In genomic region chr10:116694253-116694926, GRCh38 we compare ENCODE assay signal across 19 cellular contexts. TPM values are rescaled to one million over a fixed set of nuclear protein-coding genes. Genes with fewer than 3 reads are reported as not detected.
DNase-seq lines count a peak whose midpoint lies in the region; ATAC-seq and TF ChIP-seq lines count a peak whose summit lies in the region.
"Had no signal": no experiment of that assay in that cellular context is flagged by ENCODE, and none has a peak within 500 bp of the region (broad histone marks: within the 10 kb centered on the region; RNA-seq: fewer than 3 reads in every experiment).

No MANE protein-coding gene starts in this region.

- RAD21 ChIA-PET in HCT116 (lab: Charles Lee; ENCODE audit: low non-redundant PET in 1 of 2, low total read pairs in 2 of 2, uncharacterized antibody in 2 of 2, unreplicated experiment in 2 of 2) = no interaction called here

- H3K27ac Mint-ChIP-seq in activated naive CD8-positive, alpha-beta T cell treated with anti-CD3 and anti-CD28 coated beads, Interleukin-2, amount 50 U/mL, for 24 hours = no peak overlapping the region
- H3K27ac Mint-ChIP-seq: activated T-helper 17 cell treated with anti-CD3 and anti-CD28 coated beads, Interleukin-2, amount 50 U/mL, for 72 hours; CD8-positive, alpha-beta T cell; HFFc6; memory B cell had no signal

- ATAC-seq in HCT116 (peak; percentile 43), right lobe of liver (peak in 3 of 4 donors; percentile 24 to 41 (median 31))
- ATAC-seq in activated naive CD8-positive, alpha-beta T cell treated with anti-CD3 and anti-CD28 coated beads, Interleukin-2, amount 50 U/mL, for 24 hours = no peak
- ATAC-seq: activated CD4-positive, CD25-positive, alpha-beta regulatory T cell treated with anti-CD3 and anti-CD28 coated beads, Interleukin-2, amount 50 U/mL, for 24 hours; activated T-helper 17 cell treated with anti-CD3 and anti-CD28 coated beads, Interleukin-2, amount 50 U/mL, for 72 hours; CD8-positive, alpha-beta T cell; gastroesophageal sphincter; sciatic nerve had no signal

- no peak for TF ChIP-seq RAD21 in HCT116 (IDR thresholded peaks at IDR 0.05; ENCODE audit: low read depth)

- TF ChIP-seq CTCF in HCT116 (IDR thresholded peaks at IDR 0.05 in 2 of 3, conservative IDR thresholded peaks at IDR 0.05 in 1 of 3; ENCODE audit: borderline replicate concordance in 1 of 3, insufficient read depth in 1 of 3, low read depth in 2 of 3, low read length in 2 of 3) = no peak
- TF ChIP-seq CTCF in choroid plexus epithelial cell (conservative IDR thresholded peaks at IDR 0.05; ENCODE audit: low read depth, low read length) = no peak
- TF ChIP-seq CTCF in right lobe of liver (IDR thresholded peaks at IDR 0.05) = no peak
- no peak for TF ChIP-seq CTCF in transverse colon (IDR thresholded peaks at IDR 0.05)

- H3K36me3 ChIP-seq in HCT116 (ENCODE audit: control insufficient read depth in 1 of 2, insufficient read depth in 2 of 2, low read length in 2 of 2) (peaks cover 0 to 3% of the 10 kb centered on the region in 2 experiments; a peak in 1 of 4 replicates), right lobe of liver (no peaks in the 10 kb centered on the region), transverse colon (no peaks in the 10 kb centered on the region)
- H3K36me3 ChIP-seq: neutrophil, upper lobe of left lung had no signal

- H3K27ac ChIP-seq in HCT116 (ENCODE audit: low read depth, low read length) (no peak overlapping the region), right lobe of liver (no peak overlapping the region), transverse colon (no peak overlapping the region)
- H3K27ac ChIP-seq: neutrophil, upper lobe of left lung had no signal

- intact Hi-C loops in HCT116 (cut with micrococcal nuclease) (no loop called here), right lobe of liver (cut with DNase I) (no loop called here), transverse colon (cut with DNase I; ENCODE audit: low total_unique reads) (no loop called here)

- H4K20me1 ChIP-seq in HCT116 (ENCODE audit: insufficient read depth) = no peaks in the 10 kb centered on the region

- TF ChIP-seq EP300 in transverse colon (IDR thresholded peaks at IDR 0.05; ENCODE audit: low read depth) = no peak

- CTCF ChIA-PET in HCT116 (lab: Charles Lee) = interaction anchor here (1.2 kb wide), 1 partner anchor 12 kb away, joined by 3 read pairs; no protein-coding TSS in a partner anchor

- WGBS in right lobe of liver (ENCODE audit: insufficient coverage, low coverage, low lambda C conversion rate, missing lambda C conversion rate) = 27% methylated on average over 12 of the region's 14 CpGs
- WGBS in transverse colon (ENCODE audit: low coverage in 1 of 2), 2 donors = 55 to 59% methylated on average over 2 to 14 of the region's 14 CpGs

- H3K4me3 ChIP-seq in HCT116 (replicated peaks in 1 of 2; ENCODE audit: low read depth in 1 of 2, low read length in 2 of 2) = no peak overlapping the region
- H3K4me3 ChIP-seq in choroid plexus epithelial cell (ENCODE audit: low read depth, low read length) = no peak overlapping the region
- H3K4me3 ChIP-seq in right lobe of liver = no peak overlapping the region
- no peak overlapping the region for H3K4me3 ChIP-seq in transverse colon
- H3K4me3 ChIP-seq: gastroesophageal sphincter, upper lobe of left lung had no signal

- no peak overlapping the region for H3K4me3 Mint-ChIP-seq in activated naive CD8-positive, alpha-beta T cell treated with anti-CD3 and anti-CD28 coated beads, Interleukin-2, amount 50 U/mL, for 24 hours
- H3K4me3 Mint-ChIP-seq: activated T-helper 17 cell treated with anti-CD3 and anti-CD28 coated beads, Interleukin-2, amount 50 U/mL, for 72 hours; CD8-positive, alpha-beta T cell; HFFc6; memory B cell had no signal

- no peaks in the 10 kb centered on the region for H3K36me3 Mint-ChIP-seq in activated naive CD8-positive, alpha-beta T cell treated with anti-CD3 and anti-CD28 coated beads, Interleukin-2, amount 50 U/mL, for 24 hours (ENCODE audit: low read depth)
- H3K36me3 Mint-ChIP-seq: CD8-positive, alpha-beta T cell; memory B cell had no signal

- H3K9ac ChIP-seq in HCT116 (ENCODE audit: low read length) = no peak overlapping the region

- no peaks in the 10 kb centered on the region for H3K4me1 Mint-ChIP-seq in activated naive CD8-positive, alpha-beta T cell treated with anti-CD3 and anti-CD28 coated beads, Interleukin-2, amount 50 U/mL, for 24 hours
- H3K4me1 Mint-ChIP-seq: activated T-helper 17 cell treated with anti-CD3 and anti-CD28 coated beads, Interleukin-2, amount 50 U/mL, for 72 hours; memory B cell had no signal

- H3K27me3 ChIP-seq in HCT116 (ENCODE audit: insufficient read depth, low read length) = no peaks in the 10 kb centered on the region
- no peaks in the 10 kb centered on the region for H3K27me3 ChIP-seq in right lobe of liver
- H3K27me3 ChIP-seq in transverse colon = no peaks in the 10 kb centered on the region
- H3K27me3 ChIP-seq: gastroesophageal sphincter, upper lobe of left lung had no signal

- H3K4me1 ChIP-seq in HCT116 (ENCODE audit: control insufficient read depth in 1 of 2, insufficient read depth in 2 of 2, low read length in 2 of 2) (peaks cover 0 to 12% of the 10 kb centered on the region in 2 experiments; a peak in 2 of 4 replicates), right lobe of liver (no peaks in the 10 kb centered on the region), transverse colon (peaks cover 0 to 5% (median 0%) of the 10 kb centered on the region in 4 donors)

- H3K4me2 ChIP-seq in HCT116 (ENCODE audit: low read length) = no peak overlapping the region

- H2AFZ ChIP-seq in HCT116 (ENCODE audit: low read depth, low read length, poor library complexity, severe bottlenecking) = no peak overlapping the region

- POLR2A ChIA-PET in HCT116 (lab: Charles Lee) = no interaction called here

- in situ Hi-C loops in transverse colon (cut with MboI; ENCODE audit: low pct_ligation_motif_present in 1 of 4, low pct_unique_long_range_greater_than_20kb in 1 of 4, low sequenced_read_pairs in 3 of 4) = loop anchor here in 1 of 4 donors (25.0 kb wide), 1 partner anchor 468 kb away; no protein-coding TSS in a partner anchor

- DNase-seq in HCT116 (ENCODE audit: low read depth, low spot score) (no peak), choroid plexus epithelial cell (ENCODE audit: low read depth) (peak; percentile 9), right lobe of liver (no peak), renal cortical epithelial cell (ENCODE audit: low read depth) (peak; percentile 67), transverse colon (no peak)
- DNase-seq in activated naive CD8-positive, alpha-beta T cell treated with anti-CD3 and anti-CD28 coated beads, Interleukin-2, amount 50 U/mL, for 24 hours = no peak
- no peak for DNase-seq in activated effector memory CD4-positive, alpha-beta T cell treated with Interleukin-2 at 50 U/mL for 16 hours
- DNase-seq: CD8-positive, alpha-beta T cell; HFFc6; SHP77 treated with DMSO at 0.1 percent for 48 hours; stimulated activated naive CD4-positive, alpha-beta T cell treated with Interleukin-2 at 50 U/mL for 16 hours had no signal

- TF ChIP-seq POLR2A in HCT116 (IDR thresholded peaks at IDR 0.05; ENCODE audit: borderline replicate concordance, extremely low read depth, insufficient read depth, insufficient read length) (no peak), right lobe of liver (IDR thresholded peaks at IDR 0.05) (no peak), transverse colon (IDR thresholded peaks at IDR 0.05) (no peak)

- H3K27me3 Mint-ChIP-seq in activated naive CD8-positive, alpha-beta T cell treated with anti-CD3 and anti-CD28 coated beads, Interleukin-2, amount 50 U/mL, for 24 hours = peaks cover 22% of the 10 kb centered on the region

- no TSS peak for BruUV-seq in HCT116 (replicated peaks; lab: Mats Ljungman, UMichigan)

- no peaks in the 10 kb centered on the region for H3K79me2 ChIP-seq in HCT116 (ENCODE audit: insufficient read depth, low read length)

- H3K9me2 ChIP-seq in HCT116 (ENCODE audit: insufficient read depth) = no peaks in the 10 kb centered on the region

- no peaks in the 10 kb centered on the region for H3K9me3 Mint-ChIP-seq in activated naive CD8-positive, alpha-beta T cell treated with anti-CD3 and anti-CD28 coated beads, Interleukin-2, amount 50 U/mL, for 24 hours
- H3K9me3 Mint-ChIP-seq: activated T-helper 17 cell treated with anti-CD3 and anti-CD28 coated beads, Interleukin-2, amount 50 U/mL, for 72 hours; CD8-positive, alpha-beta T cell; HFFc6; memory B cell had no signal

- H3K9me3 ChIP-seq in HCT116 (ENCODE audit: control insufficient read depth in 1 of 2, insufficient read depth in 1 of 2, low read depth in 1 of 2, low read length in 2 of 2) = no peaks in the 10 kb centered on the region
- H3K9me3 ChIP-seq in right lobe of liver = no peaks in the 10 kb centered on the region
- H3K9me3 ChIP-seq in transverse colon = no peaks in the 10 kb centered on the region
- H3K9me3 ChIP-seq: gastroesophageal sphincter, neutrophil, upper lobe of left lung had no signal

TF ChIP-seq in HCT116, 20 proteins besides CTCF, POLR2A, EP300 and RAD21 (continues in another document):
- TF ChIP-seq EZH2phosphoT487 (IDR thresholded peaks at IDR 0.05; ENCODE audit: borderline replicate concordance) (no peak), EGR1 (IDR thresholded peaks at IDR 0.05; ENCODE audit: low read depth) (no peak)

RNA-seq across cellular contexts. Expression of gene HSPA12A, which starts 48.0 kb away (rescaled TPM):
- total RNA-seq in HCT116 (2021; ENCODE audit: unreplicated experiment) (19.8 TPM), right lobe of liver (1 to 10 TPM; 2.3 to 4.2 (median 2.9) TPM), renal cortical epithelial cell (24.7 and 79.5 TPM in 2 replicates), transverse colon (10 to 100 TPM in 1 of 4 donors, 1 to 10 TPM in 3; 6.4 to 52.3 (median 9.5) TPM)
- polyA plus RNA-seq in HCT116 (2012) = 7.0 and 8.9 TPM in 2 replicates
- total RNA-seq: activated CD8-positive, alpha-beta memory T cell treated with anti-CD3 and anti-CD28 coated beads for 36 hours had no signal

Comparison
In these comparisons a context has a peak if more than half of its experiments do, and no peak if none do; other contexts are left out.
1. DNase-seq: peak in choroid plexus epithelial cell (single experiment) and renal cortical epithelial cell (single experiment); none in HCT116 (single experiment), right lobe of liver (0 of 3), activated naive CD8-positive, alpha-beta T cell treated with anti-CD3 and anti-CD28 coated beads, Interleukin-2, amount 50 U/mL, for 24 hours (single experiment), activated effector memory CD4-positive, alpha-beta T cell treated with Interleukin-2 at 50 U/mL for 16 hours (single experiment) and transverse colon (single experiment).